ENCODE assay signal across 1 cellular context in genomic region chr1:64877151-64877550, GRCh38.
TF ChIP-seq lines count a peak whose summit lies in the region.

No MANE protein-coding gene starts in this region.

TF ChIP-seq in endothelial cell of umbilical vein, 7 proteins besides CTCF, POLR2A, EP300 and RAD21 (continued from another document):
- no peak for TF ChIP-seq MAX (IDR thresholded peaks at IDR 0.05; ENCODE audit: insufficient read depth, insufficient read length)
- no peak for TF ChIP-seq POLR2AphosphoS5 (IDR thresholded peaks at IDR 0.05; ENCODE audit: insufficient read depth, low read depth, low read length)
- no peak for TF ChIP-seq MYC (IDR thresholded peaks at IDR 0.05; ENCODE audit: low read depth, low read length)
- no peak for TF ChIP-seq JUN (IDR thresholded peaks at IDR 0.05; ENCODE audit: borderline replicate concordance, insufficient read depth, insufficient read length, low read depth)
- TF ChIP-seq FOS (IDR thresholded peaks at IDR 0.05; ENCODE audit: borderline replicate concordance, insufficient read depth, low read length), result no peak
- TF ChIP-seq EZH2 (IDR thresholded peaks at IDR 0.05; ENCODE audit: borderline replicate concordance, low read depth, low read length, severe bottlenecking), result no peak
